ENCODE assay signal across 22 cellular contexts in the genomic region with DNA sequence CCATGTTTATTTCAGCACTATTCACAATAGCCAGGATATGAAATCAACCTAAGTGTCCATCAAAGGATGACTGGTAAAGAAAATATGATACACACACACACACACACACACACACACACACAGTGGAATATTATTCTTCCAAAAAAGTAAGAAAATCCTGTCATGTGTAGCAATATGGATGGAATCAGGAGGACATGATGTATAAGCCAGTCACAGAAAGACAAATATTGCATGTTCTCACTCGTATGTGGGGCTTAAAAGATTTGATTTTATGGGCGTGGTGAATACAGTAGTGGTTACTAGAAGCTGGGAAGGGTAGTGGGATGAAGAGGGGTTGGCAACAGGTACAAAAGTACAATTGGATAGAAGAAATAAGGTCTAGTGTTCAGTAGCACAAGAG.
DNase-seq lines count a peak whose midpoint lies in the region; ATAC-seq, FAIRE-seq and TF ChIP-seq lines count a peak whose summit lies in the region.
"Had no signal": no experiment of that assay in that cellular context is flagged by ENCODE, and none has a peak within 500 bp of the region (broad histone marks: within the 10 kb centered on the region; RNA-seq: fewer than 3 reads in every experiment).

No MANE protein-coding gene starts in this region.

- peak overlapping the region; percentile 28 for H3K27ac ChIP-seq in epithelial cell of prostate
- H3K27ac ChIP-seq in CD8-positive, alpha-beta T cell (ENCODE audit: low read depth, low read length): no peak overlapping the region

- no peak overlapping the region for H3K4me3 ChIP-seq in bronchial epithelial cell (ENCODE audit: low read depth, low read length)
- H3K4me3 ChIP-seq in CD8-positive, alpha-beta T cell (ENCODE audit: low read depth, low read length): no peak overlapping the region
- H3K4me3 ChIP-seq: GM12878, HAP-1, K562 had no signal

- POLR2A ChIA-PET in HEK293T (lab: Yijun Ruan, JAX): no interaction called here
- POLR2A ChIA-PET in CD8-positive, alpha-beta T cell (lab: Charles Lee): no interaction called here

- intact Hi-C loops in CD8-positive, alpha-beta T cell (cut with DNase I, micrococcal nuclease): no loop called here

- peaks cover 32% of the 10 kb centered on the region for H3K27me3 Mint-ChIP-seq in CD8-positive, alpha-beta T cell (ENCODE audit: low read depth)

- no peaks in the 10 kb centered on the region for H3K4me1 ChIP-seq in CD8-positive, alpha-beta T cell (ENCODE audit: insufficient read depth, low read length)
- H3K4me1 ChIP-seq: BE2C, HAP-1 had no signal

- H3K9me3 Mint-ChIP-seq in CD8-positive, alpha-beta T cell: no peaks in the 10 kb centered on the region
- H3K9me3 Mint-ChIP-seq: CD8-positive, alpha-beta memory T cell had no signal

- no peaks in the 10 kb centered on the region for H3K36me3 ChIP-seq in bronchial epithelial cell (ENCODE audit: control insufficient read depth, insufficient read depth, low read length)
- H3K36me3 ChIP-seq in CD8-positive, alpha-beta T cell (ENCODE audit: insufficient read depth, low read length): no peaks in the 10 kb centered on the region
- H3K36me3 ChIP-seq: BE2C, HAP-1 had no signal

- DNase-seq in GM19239 (ENCODE audit: insufficient read length, low spot score): no peak
- DNase-seq in bronchial epithelial cell (ENCODE audit: low read depth): peak; percentile 84
- DNase-seq in epithelial cell of prostate (ENCODE audit: low read depth, low spot score): peak; percentile 54
- no peak for DNase-seq in NCI-H2081 treated with DMSO at 0.1 percent for 48 hours (lab: John Stamatoyannopoulos, UW)
- no peak for DNase-seq in HEK293T (ENCODE audit: extremely low spot score)
- no peak for DNase-seq in CD8-positive, alpha-beta T cell
- DNase-seq: ACHN; BE2C; CD8-positive, alpha-beta memory T cell; COR-L47; DMS 273 treated with DMSO at 0.1 percent for 48 hours; DMS53; DND-41; EL; IMR-90; Karpas-422 had no signal

- CTCF ChIA-PET in HEK293T (lab: Yijun Ruan, JAX): no interaction called here
- CTCF ChIA-PET in CD8-positive, alpha-beta T cell (lab: Charles Lee): interaction anchor here (0.6 kb wide), 1 partner anchor 20 kb away, joined by 3 read pairs; no protein-coding TSS in a partner anchor

- no peak for ATAC-seq in GM18511 (IDR thresholded peaks at IDR 0.05; ENCODE audit: unreplicated experiment)
- no peak for ATAC-seq in CD8-positive, alpha-beta T cell
- ATAC-seq: K562 had no signal

- H3K36me3 Mint-ChIP-seq in CD8-positive, alpha-beta T cell: no peaks in the 10 kb centered on the region
- H3K36me3 Mint-ChIP-seq: CD8-positive, alpha-beta memory T cell had no signal

- no peaks in the 10 kb centered on the region for H3K9me3 ChIP-seq in CD8-positive, alpha-beta T cell (ENCODE audit: low read length)
- H3K9me3 ChIP-seq: BE2C, HAP-1 had no signal

- H3K4me3 Mint-ChIP-seq in CD8-positive, alpha-beta T cell: no peak overlapping the region
- H3K4me3 Mint-ChIP-seq: CD8-positive, alpha-beta memory T cell had no signal

- H3K4me1 Mint-ChIP-seq in CD8-positive, alpha-beta T cell (ENCODE audit: low read depth): peaks cover 10% of the 10 kb centered on the region

- peak; percentile 4 for FAIRE-seq in GM19239 (lab: Jason Lieb, UNC)
- FAIRE-seq in bronchial epithelial cell (lab: Jason Lieb, UNC): no peak
- FAIRE-seq: A204.1, GM12878, HTR-8/SVneo, K562 had no signal

- TF ChIP-seq CTCF in bronchial epithelial cell (IDR thresholded peaks at IDR 0.05; ENCODE audit: insufficient read depth, low read length, severe bottlenecking): no peak
- no peak for TF ChIP-seq CTCF in CD8-positive, alpha-beta T cell (IDR thresholded peaks at IDR 0.05)

- H3K27me3 ChIP-seq in bronchial epithelial cell (ENCODE audit: control insufficient read depth, insufficient read depth, low read length): no peaks in the 10 kb centered on the region
- H3K27me3 ChIP-seq in CD8-positive, alpha-beta T cell (ENCODE audit: insufficient read depth, low read length): no peaks in the 10 kb centered on the region

- no peak overlapping the region for H3K27ac Mint-ChIP-seq in CD8-positive, alpha-beta T cell

TF ChIP-seq in HEK293T, 16 proteins besides CTCF, POLR2A, EP300 and RAD21:
- TF ChIP-seq NFRKB (IDR thresholded peaks at IDR 0.05) (no peak), FOXK2 (IDR thresholded peaks at IDR 0.05) (no peak), SUZ12 (IDR thresholded peaks at IDR 0.05) (no peak), LEF1 (IDR thresholded peaks at IDR 0.05; ENCODE audit: borderline replicate concordance) (no peak), FOXM1 (IDR thresholded peaks at IDR 0.05; ENCODE audit: borderline replicate concordance) (no peak), ARNT (IDR thresholded peaks at IDR 0.05) (no peak), L3MBTL2 (conservative IDR thresholded peaks at IDR 0.05) (no peak), CTBP1 (IDR thresholded peaks at IDR 0.05; ENCODE audit: borderline replicate concordance) (no peak), ZNF384 (IDR thresholded peaks at IDR 0.05) (no peak), ELF4 (IDR thresholded peaks at IDR 0.05) (no peak), SP1 (IDR thresholded peaks at IDR 0.05) (no peak), HDGF (IDR thresholded peaks at IDR 0.05; ENCODE audit: borderline replicate concordance) (no peak), FOXA1 (IDR thresholded peaks at IDR 0.05) (no peak), BHLHE40 (IDR thresholded peaks at IDR 0.05; ENCODE audit: borderline replicate concordance) (no peak), TARDBP (IDR thresholded peaks at IDR 0.05) (no peak)
- TF ChIP-seq, protein P1, sequence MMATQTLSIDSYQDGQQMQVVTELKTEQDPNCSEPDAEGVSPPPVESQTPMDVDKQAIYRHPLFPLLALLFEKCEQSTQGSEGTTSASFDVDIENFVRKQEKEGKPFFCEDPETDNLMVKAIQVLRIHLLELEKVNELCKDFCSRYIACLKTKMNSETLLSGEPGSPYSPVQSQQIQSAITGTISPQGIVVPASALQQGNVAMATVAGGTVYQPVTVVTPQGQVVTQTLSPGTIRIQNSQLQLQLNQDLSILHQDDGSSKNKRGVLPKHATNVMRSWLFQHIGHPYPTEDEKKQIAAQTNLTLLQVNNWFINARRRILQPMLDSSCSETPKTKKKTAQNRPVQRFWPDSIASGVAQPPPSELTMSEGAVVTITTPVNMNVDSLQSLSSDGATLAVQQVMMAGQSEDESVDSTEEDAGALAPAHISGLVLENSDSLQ (IDR thresholded peaks at IDR 0.05): no peak

Comparison
In these comparisons a context has a peak if more than half of its experiments do, and no peak if none do; other contexts are left out.
1. DNase-seq: peak in bronchial epithelial cell (single experiment) and epithelial cell of prostate (single experiment); none in GM19239 (single experiment), NCI-H2081 treated with DMSO at 0.1 percent for 48 hours (single experiment), HEK293T (single experiment) and CD8-positive, alpha-beta T cell (0 of 7).